In the genomic region with DNA sequence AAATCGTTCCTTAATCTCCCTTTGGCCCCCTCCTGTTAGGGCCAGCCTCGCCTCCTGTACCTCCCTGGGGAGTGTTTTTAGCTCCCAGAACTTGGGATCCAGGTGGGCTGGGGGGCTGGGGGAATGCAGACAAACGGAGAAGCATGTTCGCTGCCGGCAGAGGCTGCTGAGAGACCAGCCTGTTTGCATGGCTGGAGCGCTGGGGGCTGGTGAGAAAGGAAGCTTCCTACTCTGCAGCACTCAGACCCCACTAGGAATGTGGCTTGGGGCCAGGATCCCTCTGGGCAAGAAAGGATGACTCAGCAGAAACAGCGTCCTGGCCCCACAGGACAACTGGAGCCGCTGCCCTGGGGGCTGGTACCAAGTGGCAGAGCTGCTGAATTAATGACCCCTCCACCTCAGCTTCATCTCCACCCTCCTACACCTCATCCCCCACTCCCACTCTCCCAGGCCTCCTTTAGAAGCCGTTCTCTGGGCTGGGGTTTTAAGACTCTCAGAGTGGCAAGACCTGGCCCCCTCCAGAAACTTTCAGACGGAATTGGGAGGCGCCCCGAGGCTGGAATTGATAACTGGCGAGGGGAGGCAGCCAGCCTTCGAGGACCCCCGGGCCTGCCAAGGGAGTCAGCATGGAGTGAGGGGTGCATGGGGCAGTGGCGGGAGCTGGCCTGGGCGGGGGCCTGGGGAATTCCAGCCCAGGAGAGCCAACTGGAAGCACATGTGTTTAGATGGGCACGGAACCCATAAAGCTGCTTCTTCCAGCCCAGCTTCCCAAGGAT, we compare ENCODE assay signal across 8 cellular contexts. TPM values are rescaled to one million over a fixed set of nuclear protein-coding genes. Genes with fewer than 3 reads are reported as not detected.
DNase-seq lines count a peak whose midpoint lies in the region; ATAC-seq and TF ChIP-seq lines count a peak whose summit lies in the region.

No MANE protein-coding gene starts in this region.

- peak overlapping the region; percentile 89 for H4K8ac ChIP-seq in mesenchymal stem cell (ENCODE audit: low read length)

- H3K9me3 ChIP-seq in A673 (ENCODE audit: low read depth, low read length, poor library complexity, severe bottlenecking) = no peaks in the 10 kb centered on the region
- no peaks in the 10 kb centered on the region for H3K9me3 ChIP-seq in GM23248 (ENCODE audit: low read depth)
- H3K9me3 ChIP-seq in SJCRH30 (replicated peaks) = no peaks in the 10 kb centered on the region
- no peaks in the 10 kb centered on the region for H3K9me3 ChIP-seq in endodermal cell (ENCODE audit: control insufficient read depth, low read length)
- no peaks in the 10 kb centered on the region for H3K9me3 ChIP-seq in mesenchymal stem cell (ENCODE audit: control insufficient read depth, low read length)
- no peaks in the 10 kb centered on the region for H3K9me3 ChIP-seq in vagina

- no peaks in the 10 kb centered on the region for H3K36me3 Mint-ChIP-seq in endodermal cell (ENCODE audit: low read depth)

- peaks cover 37% of the 10 kb centered on the region for H3K4me1 ChIP-seq in A673 (ENCODE audit: insufficient read depth, low read length, poor library complexity, severe bottlenecking)
- H3K4me1 ChIP-seq in GM23248 (ENCODE audit: insufficient read depth) = peaks cover 39% of the 10 kb centered on the region
- H3K4me1 ChIP-seq in SJCRH30 = peaks cover 30% of the 10 kb centered on the region
- H3K4me1 ChIP-seq in endodermal cell (ENCODE audit: control insufficient read depth, insufficient read depth, low read length) = no peaks in the 10 kb centered on the region
- H3K4me1 ChIP-seq in mesenchymal stem cell (ENCODE audit: control insufficient read depth, insufficient read depth, low read depth, low read length) = peaks cover 57% of the 10 kb centered on the region
- H3K4me1 ChIP-seq in vagina = peaks cover 43% of the 10 kb centered on the region

- H3K23ac ChIP-seq in mesenchymal stem cell (ENCODE audit: low read length in 2 of 2) = no peak overlapping the region

- H3K27ac ChIP-seq in A673 (ENCODE audit: low read depth, low read length, poor library complexity, severe bottlenecking) (peak overlapping the region; percentile 60), GM23248 (no peak overlapping the region), SJCRH30 (no peak overlapping the region), endodermal cell (ENCODE audit: low read depth, low read length) (peak overlapping the region; percentile 36), mesenchymal stem cell (ENCODE audit: low read length, poor library complexity, severe bottlenecking) (peak overlapping the region; percentile 14), vagina (peak overlapping the region; percentile 28)

- no peak for TF ChIP-seq POLR2A in vagina (IDR thresholded peaks at IDR 0.05)

- peak overlapping the region; percentile 93 to 94 for H3K18ac ChIP-seq in mesenchymal stem cell (ENCODE audit: low read depth in 1 of 2, low read length in 2 of 2)

- peak overlapping the region; percentile 95 for H4K91ac ChIP-seq in mesenchymal stem cell (ENCODE audit: low read length)

- H3K27me3 Mint-ChIP-seq in endodermal cell (ENCODE audit: insufficient read depth) = peaks cover 6% of the 10 kb centered on the region

- intact Hi-C loops in A673 (cut with micrococcal nuclease; ENCODE audit: unreplicated experiment) (no loop called here), vagina (cut with DNase I) (no loop called here)

- no peaks in the 10 kb centered on the region for H3K79me2 ChIP-seq in GM23248 (ENCODE audit: insufficient read depth)

- peak overlapping the region; percentile 82 for H2BK15ac ChIP-seq in mesenchymal stem cell (ENCODE audit: low read depth, poor library complexity, severe bottlenecking)

- POLR2A ChIA-PET in A673 (lab: Charles Lee; ENCODE audit: low non-redundant PET) = no interaction called here

- H3K9me3 Mint-ChIP-seq in endodermal cell = no peaks in the 10 kb centered on the region

- peak; percentile 44 for TF ChIP-seq CTCF in A673 (conservative IDR thresholded peaks at IDR 0.05; ENCODE audit: low read depth, low read length)
- TF ChIP-seq CTCF in endodermal cell (conservative IDR thresholded peaks at IDR 0.05) = peak; percentile 33
- TF ChIP-seq CTCF in vagina (IDR thresholded peaks at IDR 0.05) = no peak

- H2BK5ac ChIP-seq in mesenchymal stem cell (ENCODE audit: low read depth, low read length, poor library complexity, severe bottlenecking) = peak overlapping the region; percentile 61

- no peaks in the 10 kb centered on the region for H4K20me1 ChIP-seq in GM23248 (ENCODE audit: insufficient read depth)

- WGBS in GM23248 (ENCODE audit: low coverage in 1 of 2, low lambda C conversion rate in 2 of 2, missing lambda C conversion rate in 2 of 2), 2 experiments = 22 to 24% methylated on average over 16 to 18 of the region's 18 CpGs
- WGBS in endodermal cell (ENCODE audit: insufficient coverage in 1 of 2, insufficient read length in 1 of 2), 2 experiments = 51 to 66% methylated on average over 3 to 18 of the region's 18 CpGs
- WGBS in mesenchymal stem cell = 30% methylated on average over 14 of the region's 18 CpGs

- peak overlapping the region; percentile 90 to 94 for H3K4ac ChIP-seq in mesenchymal stem cell (ENCODE audit: low read depth in 1 of 2, low read length in 2 of 2)

- peak overlapping the region in 1 of 2 experiments; percentile 19 for H3K14ac ChIP-seq in mesenchymal stem cell (ENCODE audit: low read length in 2 of 2)

- H3F3A ChIP-seq in GM23248 (ENCODE audit: insufficient read depth) = peaks cover 12% of the 10 kb centered on the region; the same call in 1 of the 2 replicates

- no peaks in the 10 kb centered on the region for H3K27me3 ChIP-seq in A673 (replicated peaks; ENCODE audit: insufficient read depth, low read depth, low read length, poor library complexity)
- H3K27me3 ChIP-seq in GM23248 (replicated peaks; ENCODE audit: insufficient read depth) = no peaks in the 10 kb centered on the region
- no peaks in the 10 kb centered on the region for H3K27me3 ChIP-seq in SJCRH30
- H3K27me3 ChIP-seq in endodermal cell (ENCODE audit: control insufficient read depth, insufficient read depth, low read length, poor library complexity, severe bottlenecking) = no peaks in the 10 kb centered on the region
- H3K27me3 ChIP-seq in mesenchymal stem cell (ENCODE audit: control insufficient read depth in 1 of 2, insufficient read depth in 1 of 2, low read length in 2 of 2) = no peaks in the 10 kb centered on the region
- H3K27me3 ChIP-seq in vagina = no peaks in the 10 kb centered on the region

- peak overlapping the region; percentile 97 for H2BK120ac ChIP-seq in mesenchymal stem cell (ENCODE audit: low read depth, low read length)

- ATAC-seq in HG02870 (IDR thresholded peaks at IDR 0.05; ENCODE audit: unreplicated experiment) = no peak

- no TSS peak for BruUV-seq in A673 (replicated peaks; lab: Mats Ljungman, UMichigan)

- CTCF ChIA-PET in A673 (lab: Charles Lee) = interaction anchor here (1.0 to 3.2 kb wide), 2 partner anchors 15 to 192 kb away, joined by 3 to 24 read pairs; a partner anchor contains a TSS

- H3K79me1 ChIP-seq in mesenchymal stem cell (replicated peaks; ENCODE audit: low read length, poor library complexity, severe bottlenecking) = no peaks in the 10 kb centered on the region

- H3K4me2 ChIP-seq in GM23248 (ENCODE audit: unreplicated experiment) (peak overlapping the region; percentile 68), mesenchymal stem cell (ENCODE audit: low read length, poor library complexity, severe bottlenecking) (peak overlapping the region; percentile 37)

- peak overlapping the region; percentile 41 to 95 for H2BK12ac ChIP-seq in mesenchymal stem cell (ENCODE audit: low read length in 2 of 2)

- peak overlapping the region; percentile 68 for H3K27ac Mint-ChIP-seq in endodermal cell

- in situ Hi-C loops in GM23248 (cut with MboI) = no loop called here

- H3K9ac ChIP-seq in GM23248 (peak overlapping the region; percentile 56), endodermal cell (ENCODE audit: extremely low read depth, low read length, poor library complexity, severe bottlenecking) (no peak overlapping the region), mesenchymal stem cell (ENCODE audit: low read length) (peak overlapping the region; percentile 16)

- H3K36me3 ChIP-seq in A673 (ENCODE audit: insufficient read depth, low read length, poor library complexity, severe bottlenecking) (no peaks in the 10 kb centered on the region), GM23248 (ENCODE audit: low read depth) (no peaks in the 10 kb centered on the region), SJCRH30 (no peaks in the 10 kb centered on the region), endodermal cell (ENCODE audit: control insufficient read depth, insufficient read depth, low read length) (no peaks in the 10 kb centered on the region), mesenchymal stem cell (ENCODE audit: control insufficient read depth in 1 of 2, insufficient read depth in 2 of 2, low read depth in 1 of 2, low read length in 2 of 2) (no peaks in the 10 kb centered on the region), vagina (no peaks in the 10 kb centered on the region)

- DNase-seq in A673 (ENCODE audit: low spot score) (peak; percentile 90), GM23248 (peak; percentile 93), SJCRH30 (peak; percentile 92), endodermal cell (peak; percentile 86), mesenchymal stem cell (peak; percentile 96), vagina (ENCODE audit: extremely low spot score in 2 of 2) (no peak), GM19240 (ENCODE audit: insufficient read length, low spot score) (no peak)

- no peak overlapping the region for H3K4me3 Mint-ChIP-seq in endodermal cell

- peaks cover 38% of the 10 kb centered on the region for H3K4me1 Mint-ChIP-seq in endodermal cell

- H3K9me2 ChIP-seq in GM23248 (ENCODE audit: insufficient read depth) = no peaks in the 10 kb centered on the region

- H2AFZ ChIP-seq in GM23248 = peak overlapping the region; percentile 38
- no peak overlapping the region for H2AFZ ChIP-seq in mesenchymal stem cell (ENCODE audit: low read depth, low read length)

- H2AK5ac ChIP-seq in mesenchymal stem cell (ENCODE audit: low read length, severe bottlenecking) = peak overlapping the region; percentile 24

- no peak overlapping the region for H3K4me3 ChIP-seq in A673 (ENCODE audit: low read depth, low read length, poor library complexity, severe bottlenecking)
- H3K4me3 ChIP-seq in GM23248 = no peak overlapping the region
- no peak overlapping the region for H3K4me3 ChIP-seq in SJCRH30
- no peak overlapping the region for H3K4me3 ChIP-seq in endodermal cell (ENCODE audit: low read length)
- H3K4me3 ChIP-seq in mesenchymal stem cell (ENCODE audit: insufficient read depth in 1 of 2, low read depth in 1 of 2, low read length in 2 of 2) = no peak overlapping the region
- no peak overlapping the region for H3K4me3 ChIP-seq in vagina

RNA-seq across cellular contexts. Expression of a gene that starts 28.5 kb away (rescaled TPM):
- not detected in 2 replicates for total RNA-seq in A673 (2021)
- total RNA-seq in GM23248 (2014; rRNA removed; shearing (Covaris generic)) = not detected in 2 replicates
- polyA plus RNA-seq in GM23248 (2016; fragmentation: Nextera tagmentation; extraction: Ambion mirVana) = not detected in 2 replicates
- total RNA-seq in SJCRH30 (2014; rRNA removed; shearing (Covaris generic)) = not detected in 2 replicates
- total RNA-seq in endodermal cell = not detected
- not detected for polyA plus RNA-seq in endodermal cell (2013, experiment 1 of 2)
- polyA plus RNA-seq in endodermal cell (2013, experiment 2 of 2) = not detected
- not detected for polyA plus RNA-seq in mesenchymal stem cell (2013, experiment 1 of 2)
- polyA plus RNA-seq in mesenchymal stem cell (2013, experiment 2 of 2) = not detected
- not detected for total RNA-seq in vagina

RNA-seq across cellular contexts. Expression of a gene that starts 51.4 kb away (rescaled TPM):
- total RNA-seq in A673 (2021) (72.2 and 73.4 TPM in 2 replicates), endodermal cell (10 to 100 TPM in 1 of 2 donors, 1 to 10 TPM in 1; 5.5 to 10.3 TPM), vagina (199 TPM)
- 28.7 and 30.0 TPM in 2 replicates for total RNA-seq in GM23248 (2014; rRNA removed; shearing (Covaris generic))
- 75.2 and 81.0 TPM in 2 replicates for polyA plus RNA-seq in GM23248 (2016; fragmentation: Nextera tagmentation; extraction: Ambion mirVana)
- total RNA-seq in SJCRH30 (2014; rRNA removed; shearing (Covaris generic)) = 31.4 and 32.1 TPM in 2 replicates
- 43.1 TPM for polyA plus RNA-seq in endodermal cell (2013, experiment 1 of 2)
- polyA plus RNA-seq in endodermal cell (2013, experiment 2 of 2) = 43.6 TPM
- polyA plus RNA-seq in mesenchymal stem cell (2013, experiment 1 of 2) = 203 TPM
- polyA plus RNA-seq in mesenchymal stem cell (2013, experiment 2 of 2) = 207 TPM

Comparison
In these comparisons a context has a peak if more than half of its experiments do, and no peak if none do; other contexts are left out.
1. DNase-seq: peak in A673 (single experiment), GM23248 (single experiment), SJCRH30 (2 of 2), endodermal cell (single experiment) and mesenchymal stem cell (single experiment); none in vagina (0 of 2) and GM19240 (single experiment).
2. H3K27ac ChIP-seq: peak in A673 (single experiment), endodermal cell (single experiment), mesenchymal stem cell (single experiment) and vagina (single experiment); none in GM23248 (single experiment) and SJCRH30 (single experiment).
3. CTCF ChIP-seq: peak in A673 (single experiment) and endodermal cell (single experiment); none in vagina (0 of 3).